24 cellular contexts compared by ENCODE assay signal in the genomic region with DNA sequence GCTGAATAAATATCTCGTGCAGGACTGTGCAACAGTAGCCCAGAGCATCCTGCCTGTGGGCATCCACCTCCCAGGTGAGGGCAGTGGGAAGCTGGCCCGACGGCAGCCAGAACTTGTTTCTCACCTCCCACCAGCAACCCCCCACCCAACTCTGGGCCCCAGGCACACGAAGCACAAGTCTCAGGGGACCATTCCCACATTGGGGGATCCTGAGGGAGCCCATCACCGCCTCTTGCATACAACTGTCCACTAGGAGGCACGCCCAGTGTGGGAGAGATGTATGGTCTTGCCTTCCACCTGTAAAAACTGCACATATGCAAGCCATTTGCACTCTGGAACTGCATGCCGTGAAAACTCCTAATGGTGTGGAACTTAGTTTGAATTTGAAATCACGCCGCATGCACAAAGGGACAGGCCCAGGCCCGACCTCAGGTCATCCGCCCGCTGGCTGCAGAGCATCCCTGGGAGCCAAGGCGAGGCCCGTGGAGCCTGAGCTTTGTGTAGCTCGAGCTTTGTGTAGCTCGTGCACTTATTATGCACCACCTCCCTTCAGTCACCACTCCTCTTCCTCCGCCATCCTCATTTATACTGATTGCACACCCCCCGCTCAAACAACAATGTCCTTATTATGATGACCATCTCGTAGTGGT.
DNase-seq lines count a peak whose midpoint lies in the region; ATAC-seq, FAIRE-seq and TF ChIP-seq lines count a peak whose summit lies in the region.
"Had no signal": no experiment of that assay in that cellular context is flagged by ENCODE, and none has a peak within 500 bp of the region (broad histone marks: within the 10 kb centered on the region; RNA-seq: fewer than 3 reads in every experiment).

No MANE protein-coding gene starts in this region.

- H3K27ac Mint-ChIP-seq in neural progenitor cell: no peak overlapping the region

- DNase-seq in GM12891 (ENCODE audit: insufficient read length, low spot score) (no peak), PC-3 (peak; percentile 8), fibroblast of mammary gland (ENCODE audit: low read depth) (no peak), neural progenitor cell (ENCODE audit: low spot score) (no peak), left colon (no peak), activated gamma-delta T cell treated with Interleukin-2 at 50 U/mL for 16 hours (no peak), RWPE1 (ENCODE audit: low spot score) (no peak)
- DNase-seq: activated CD4-positive, alpha-beta T cell treated with anti-CD3 and anti-CD28 coated beads, Interleukin-2, amount 50 U/mL, for 4 hours; activated T-cell treated with anti-CD3 and anti-CD28 coated beads, Interleukin-2, amount 50 U/mL, for 4 hours; effector CD4-positive, alpha-beta T cell; foreskin keratinocyte; naive B cell; NCI-H187; NCI-H510A; OCI-M1; psoas muscle; stimulated activated naive CD4-positive, alpha-beta T cell treated with Interleukin-2 at 50 U/mL for 16 hours; upper lobe of left lung had no signal

- no peak overlapping the region for H3K27ac ChIP-seq in PC-3 (ENCODE audit: low read length)
- H3K27ac ChIP-seq in neural progenitor cell: no peak overlapping the region
- no peak overlapping the region for H3K27ac ChIP-seq in RWPE1
- H3K27ac ChIP-seq: BLaER1 treated with 17β-estradiol and CSF1 and Interleukin-3, amounts not matched to agents 10 nM and 100 nM; cardiac muscle cell; foreskin keratinocyte; psoas muscle; SK-N-MC; upper lobe of left lung had no signal

- peaks cover 4% of the 10 kb centered on the region for H3K27me3 Mint-ChIP-seq in neural progenitor cell (ENCODE audit: insufficient read depth, low read depth)
- H3K27me3 Mint-ChIP-seq: naive B cell had no signal

- FAIRE-seq in GM12891 (lab: Jason Lieb, UNC): no peak
- FAIRE-seq: H54 had no signal

- H3K9ac ChIP-seq in PC-3 (ENCODE audit: low read length) (no peak overlapping the region), neural progenitor cell (no peak overlapping the region)
- H3K9ac ChIP-seq: BLaER1 treated with 17β-estradiol and CSF1 and Interleukin-3, amounts not matched to agents 10 nM and 100 nM had no signal

- H3K79me2 ChIP-seq in PC-3 (ENCODE audit: low read length) (no peaks in the 10 kb centered on the region), neural progenitor cell (ENCODE audit: low read depth) (no peaks in the 10 kb centered on the region)

- H3K27me3 ChIP-seq in PC-3 (ENCODE audit: low read length): no peaks in the 10 kb centered on the region
- H3K27me3 ChIP-seq in neural progenitor cell: no peaks in the 10 kb centered on the region
- H3K27me3 ChIP-seq: BLaER1 treated with 17β-estradiol and CSF1 and Interleukin-3, amounts not matched to agents 10 nM and 100 nM; cardiac muscle cell; upper lobe of left lung had no signal

- peaks cover 20% of the 10 kb centered on the region for H3K36me3 Mint-ChIP-seq in neural progenitor cell

- H3K4me1 Mint-ChIP-seq in neural progenitor cell: no peaks in the 10 kb centered on the region

- no peak overlapping the region for H3K4me2 ChIP-seq in PC-3 (ENCODE audit: low read length)
- H3K4me2 ChIP-seq in neural progenitor cell: no peak overlapping the region

- TF ChIP-seq CTCF in PC-3 (conservative IDR thresholded peaks at IDR 0.05; ENCODE audit: low read depth, low read length) (peak; percentile 32; the same call in 1 of the 2 replicates), fibroblast of mammary gland (conservative IDR thresholded peaks at IDR 0.05; ENCODE audit: control insufficient read depth, insufficient read depth, low read depth, low read length) (peak; percentile 0), neural progenitor cell (IDR thresholded peaks at IDR 0.05) (peak; percentile 23), RWPE1 (conservative IDR thresholded peaks at IDR 0.05; ENCODE audit: low read depth) (no peak)

- POLR2A ChIA-PET in PC-3 (lab: Charles Lee; ENCODE audit: unreplicated experiment): no interaction called here
- POLR2A ChIA-PET in RWPE1 (lab: Yijun Ruan, JAX; ENCODE audit: low non-redundant PET): no interaction called here

- CTCF ChIA-PET in PC-3 (lab: Charles Lee) (no interaction called here), RWPE1 (lab: Yijun Ruan, JAX) (no interaction called here)

- no peaks in the 10 kb centered on the region for H4K20me1 ChIP-seq in PC-3 (ENCODE audit: low read length)
- H4K20me1 ChIP-seq in neural progenitor cell (ENCODE audit: low read depth): no peaks in the 10 kb centered on the region

- no peak overlapping the region for H2AFZ ChIP-seq in PC-3 (ENCODE audit: low read length)
- H2AFZ ChIP-seq in neural progenitor cell (replicated peaks): no peak overlapping the region

- no peak overlapping the region for H3K4me3 ChIP-seq in PC-3 (ENCODE audit: low read length)
- no peak overlapping the region for H3K4me3 ChIP-seq in fibroblast of mammary gland (ENCODE audit: control insufficient read depth, low read depth, low read length)
- no peak overlapping the region for H3K4me3 ChIP-seq in neural progenitor cell
- H3K4me3 ChIP-seq: BLaER1 treated with 17β-estradiol and CSF1 and Interleukin-3, amounts not matched to agents 10 nM and 100 nM; cardiac muscle cell; lung; psoas muscle; SK-N-MC; upper lobe of left lung had no signal

- no peaks in the 10 kb centered on the region for H3K4me1 ChIP-seq in PC-3 (ENCODE audit: insufficient read depth, low read length)
- H3K4me1 ChIP-seq in neural progenitor cell: no peaks in the 10 kb centered on the region
- H3K4me1 ChIP-seq: foreskin keratinocyte, psoas muscle, upper lobe of left lung had no signal

- intact Hi-C loops in PC-3 (cut with micrococcal nuclease): no loop called here
- intact Hi-C loops in left colon (cut with DNase I, micrococcal nuclease): no loop called here

- H3K9me3 ChIP-seq in PC-3 (ENCODE audit: low read length) (no peaks in the 10 kb centered on the region), neural progenitor cell (ENCODE audit: low read depth) (no peaks in the 10 kb centered on the region)
- H3K9me3 ChIP-seq: psoas muscle, upper lobe of left lung had no signal

- BruUV-seq in PC-3 (replicated peaks; lab: Mats Ljungman, UMichigan): no TSS peak

- peak; percentile 24; the same call in 1 of the 2 replicates for ATAC-seq in PC-3
- ATAC-seq in left colon: no peak
- no peak for ATAC-seq in HG03469 (IDR thresholded peaks at IDR 0.05; ENCODE audit: unreplicated experiment)
- ATAC-seq: foreskin keratinocyte had no signal

- no peaks in the 10 kb centered on the region for H3K9me3 Mint-ChIP-seq in neural progenitor cell
- H3K9me3 Mint-ChIP-seq: activated T-cell treated with anti-CD3 and anti-CD28 coated beads, Interleukin-2, amount 50 U/mL, for 4 hours had no signal

- no peaks in the 10 kb centered on the region for H3K9me2 ChIP-seq in PC-3 (replicated peaks; ENCODE audit: low read length)

- H3F3A ChIP-seq in PC-3 (ENCODE audit: low read length, unreplicated experiment): no peaks in the 10 kb centered on the region
- no peaks in the 10 kb centered on the region for H3F3A ChIP-seq in neural progenitor cell (ENCODE audit: low read depth)

- H3K36me3 ChIP-seq in PC-3 (ENCODE audit: low read depth, low read length): peaks cover 19% of the 10 kb centered on the region
- H3K36me3 ChIP-seq in neural progenitor cell: peaks cover 3% of the 10 kb centered on the region

- peak; percentile 46; the same call in 1 of the 2 replicates for TF ChIP-seq POLR2A in GM12891 (IDR thresholded peaks at IDR 0.05; ENCODE audit: low read depth, low read length)

- H3K4me3 Mint-ChIP-seq in neural progenitor cell: no peak overlapping the region
- H3K4me3 Mint-ChIP-seq: activated T-cell treated with anti-CD3 and anti-CD28 coated beads, Interleukin-2, amount 50 U/mL, for 4 hours; naive B cell had no signal

TF ChIP-seq in GM12891, 5 proteins besides CTCF, POLR2A, EP300 and RAD21:
- TF ChIP-seq SPI1 (IDR thresholded peaks at IDR 0.05; ENCODE audit: low read depth, low read length): no peak
- peak; percentile 62; the same call in 1 of the 2 replicates for TF ChIP-seq POLR2AphosphoS5 (IDR thresholded peaks at IDR 0.05; ENCODE audit: low read depth, low read length)
TF ChIP-seq in GM12891: peak in this region for 1.
